In the genomic region with DNA sequence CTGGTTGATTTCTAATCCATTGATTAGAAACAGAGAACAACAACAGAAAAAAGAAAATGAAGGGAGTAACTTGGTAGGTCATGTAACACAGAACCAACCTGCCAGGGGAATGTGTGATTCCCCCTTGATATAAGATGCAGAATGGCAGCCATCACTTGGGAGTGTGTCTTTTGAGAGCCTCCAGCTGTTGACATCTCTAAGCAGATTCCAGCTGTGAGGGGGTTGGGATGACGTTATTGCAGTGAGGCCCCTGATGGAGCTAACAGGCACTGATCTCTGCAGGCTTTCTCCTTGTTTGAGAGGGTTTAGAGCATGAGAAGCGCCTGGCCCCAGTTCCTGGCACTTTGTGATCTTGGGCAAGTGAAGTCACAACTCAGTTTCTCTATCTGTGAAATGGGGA, we compare ENCODE assay signal across 19 cellular contexts.
"Had no signal": no experiment of that assay in that cellular context is flagged by ENCODE, and none has a peak within 500 bp of the region (broad histone marks: within the 10 kb centered on the region; RNA-seq: fewer than 3 reads in every experiment).

No MANE protein-coding gene starts in this region.

- H3K36me3 ChIP-seq: brain microvascular endothelial cell, colonic mucosa, left lung, prostate gland, right atrium auricular region, tibial artery had no signal

- H3K4me1 ChIP-seq: colonic mucosa, prostate gland, right atrium auricular region had no signal

- H3K27ac ChIP-seq: brain microvascular endothelial cell, colonic mucosa, left lung, prostate gland, right atrium auricular region, tibial artery had no signal

- H3K4me1 Mint-ChIP-seq: activated CD4-positive, alpha-beta memory T cell treated with anti-CD3 and anti-CD28 coated beads, Interleukin-2, amount 10 ng/mL, durations not matched to agents 7 days and 5 days; activated CD4-positive, alpha-beta T cell treated with anti-CD3 and anti-CD28 coated beads for 36 hours; activated CD8-positive, alpha-beta memory T cell treated with anti-CD3 and anti-CD28 coated beads, Interleukin-2, amount 10 ng/mL, durations not matched to agents 7 days and 5 days had no signal

- H3K27me3 ChIP-seq: brain microvascular endothelial cell, colonic mucosa, left lung, right atrium auricular region, tibial artery had no signal

- H3K4me3 Mint-ChIP-seq: activated CD4-positive, alpha-beta memory T cell treated with anti-CD3 and anti-CD28 coated beads, Interleukin-2, amount 10 ng/mL, durations not matched to agents 7 days and 5 days; activated CD4-positive, alpha-beta T cell treated with anti-CD3 and anti-CD28 coated beads for 36 hours; activated CD8-positive, alpha-beta memory T cell treated with anti-CD3 and anti-CD28 coated beads, Interleukin-2, amount 10 ng/mL, durations not matched to agents 7 days and 5 days; WTC11 had no signal

- H3K9me3 ChIP-seq: colonic mucosa, left lung, prostate gland, right atrium auricular region, tibial artery had no signal

- H3K36me3 Mint-ChIP-seq: activated CD8-positive, alpha-beta memory T cell treated with anti-CD3 and anti-CD28 coated beads, Interleukin-2, amount 10 ng/mL, durations not matched to agents 7 days and 5 days; WTC11 had no signal

- H3K27me3 Mint-ChIP-seq: activated CD4-positive, alpha-beta memory T cell treated with anti-CD3 and anti-CD28 coated beads, Interleukin-2, amount 10 ng/mL, durations not matched to agents 7 days and 5 days; activated CD4-positive, alpha-beta T cell treated with anti-CD3 and anti-CD28 coated beads for 36 hours; activated CD8-positive, alpha-beta memory T cell treated with anti-CD3 and anti-CD28 coated beads, Interleukin-2, amount 10 ng/mL, durations not matched to agents 7 days and 5 days had no signal

- H3K4me3 ChIP-seq: colonic mucosa, left lung, prostate gland, right atrium auricular region, tibial artery had no signal

- H3K27ac Mint-ChIP-seq: activated CD4-positive, alpha-beta memory T cell treated with anti-CD3 and anti-CD28 coated beads, Interleukin-2, amount 10 ng/mL, durations not matched to agents 7 days and 5 days; activated CD4-positive, alpha-beta T cell treated with anti-CD3 and anti-CD28 coated beads for 36 hours; activated CD8-positive, alpha-beta memory T cell treated with anti-CD3 and anti-CD28 coated beads, Interleukin-2, amount 10 ng/mL, durations not matched to agents 7 days and 5 days; WTC11 had no signal

- H3K9me3 Mint-ChIP-seq: activated CD4-positive, alpha-beta memory T cell treated with anti-CD3 and anti-CD28 coated beads, Interleukin-2, amount 10 ng/mL, durations not matched to agents 7 days and 5 days; WTC11 had no signal

- ATAC-seq: activated CD4-positive, alpha-beta T cell treated with anti-CD3 and anti-CD28 coated beads for 36 hours; activated CD8-positive, alpha-beta memory T cell treated with anti-CD3 and anti-CD28 coated beads, Interleukin-2, amount 10 ng/mL, durations not matched to agents 7 days and 5 days; left lung; stimulated activated naive CD8-positive, alpha-beta T cell treated with anti-CD3 and anti-CD28 coated beads, Interleukin-15, Interleukin-2, amounts not matched to agents 100 U/mL and 50 U/mL, for 24 hours; WTC11 had no signal

- DNase-seq: activated CD4-positive, alpha-beta memory T cell treated with anti-CD3 and anti-CD28 coated beads, Interleukin-2, amount 10 ng/mL, durations not matched to agents 7 days and 5 days; activated CD4-positive, alpha-beta T cell treated with anti-CD3 and anti-CD28 coated beads for 36 hours; activated CD8-positive, alpha-beta memory T cell treated with anti-CD3 and anti-CD28 coated beads, Interleukin-2, amount 10 ng/mL, durations not matched to agents 7 days and 5 days; activated naive CD4-positive, alpha-beta T cell treated with Interleukin-2 at 50 U/mL for 16 hours; anterior cingulate cortex; brain microvascular endothelial cell; central memory CD4-positive, alpha-beta T cell; colonic mucosa; foreskin melanocyte; kidney; left lung; stimulated activated CD4-positive, alpha-beta T cell treated with anti-CD3 and anti-CD28 coated beads, Interleukin-2, amount 100 ng/mL, for 24 hours; stimulated activated naive CD8-positive, alpha-beta T cell treated with anti-CD3 and anti-CD28 coated beads, Interleukin-15, Interleukin-2, amounts not matched to agents 100 U/mL and 50 U/mL, for 24 hours; substantia nigra; tibial artery had no signal

- FAIRE-seq: kidney, TTC549 had no signal
